1 cellular context compared by ENCODE assay signal in genomic region chr10:31031666-31032514, GRCh38.
TF ChIP-seq lines count a peak whose summit lies in the region.

A gene with protein sequence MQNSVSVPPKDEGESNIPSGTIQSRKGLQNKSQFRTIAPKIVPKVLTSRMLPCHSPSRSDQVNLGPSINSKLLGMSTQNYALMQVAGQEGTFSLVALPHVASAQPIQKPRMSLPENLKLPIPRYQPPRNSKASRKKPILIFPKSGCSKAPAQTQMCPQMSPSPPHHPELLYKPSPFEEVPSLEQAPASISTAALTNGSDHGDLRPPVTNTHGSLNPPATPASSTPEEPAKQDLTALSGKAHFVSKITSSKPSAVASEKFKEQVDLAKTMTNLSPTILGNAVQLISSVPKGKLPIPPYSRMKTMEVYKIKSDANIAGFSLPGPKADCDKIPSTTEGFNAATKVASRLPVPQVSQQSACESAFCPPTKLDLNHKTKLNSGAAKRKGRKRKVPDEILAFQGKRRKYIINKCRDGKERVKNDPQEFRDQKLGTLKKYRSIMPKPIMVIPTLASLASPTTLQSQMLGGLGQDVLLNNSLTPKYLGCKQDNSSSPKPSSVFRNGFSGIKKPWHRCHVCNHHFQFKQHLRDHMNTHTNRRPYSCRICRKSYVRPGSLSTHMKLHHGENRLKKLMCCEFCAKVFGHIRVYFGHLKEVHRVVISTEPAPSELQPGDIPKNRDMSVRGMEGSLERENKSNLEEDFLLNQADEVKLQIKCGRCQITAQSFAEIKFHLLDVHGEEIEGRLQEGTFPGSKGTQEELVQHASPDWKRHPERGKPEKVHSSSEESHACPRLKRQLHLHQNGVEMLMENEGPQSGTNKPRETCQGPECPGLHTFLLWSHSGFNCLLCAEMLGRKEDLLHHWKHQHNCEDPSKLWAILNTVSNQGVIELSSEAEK (minus strand): TSS chr10:31031865. CDS start chr10:30877034, 154,831 bp downstream.

TF ChIP-seq in K562, 482 proteins besides CTCF, POLR2A, EP300 and RAD21 (continued from another document and continues in another):
- TF ChIP-seq ZNF165 (CRISPR knock-in tag; IDR thresholded peaks at IDR 0.05; ENCODE audit: borderline replicate concordance) (0 out of 2 replicates have a peak, but pooled peaks have one; percentile 20), MCM5 (IDR thresholded peaks at IDR 0.05; ENCODE audit: low read depth) (no peak), LEF1 (IDR thresholded peaks at IDR 0.05) (no peak; the same call in 1 of the 2 replicates), HOXB6 (CRISPR knock-in tag; IDR thresholded peaks at IDR 0.05; ENCODE audit: borderline replicate concordance) (no peak), TCF7 (IDR thresholded peaks at IDR 0.05; ENCODE audit: borderline replicate concordance) (no peak), NR0B1 (IDR thresholded peaks at IDR 0.05; ENCODE audit: partially characterized antibody) (no peak), COPS2 (conservative IDR thresholded peaks at IDR 0.05) (no peak), PHTF2 (CRISPR knock-in tag; IDR thresholded peaks at IDR 0.05) (no peak), TEAD1 (CRISPR knock-in tag; IDR thresholded peaks at IDR 0.05) (no peak), DMBX1 (CRISPR knock-in tag; IDR thresholded peaks at IDR 0.05; ENCODE audit: borderline replicate concordance) (peak; percentile 71; the same call in 1 of the 2 replicates), HLTF (IDR thresholded peaks at IDR 0.05) (no peak), NR1H2 (CRISPR knock-in tag; IDR thresholded peaks at IDR 0.05) (no peak), ZNF830 (CRISPR knock-in tag; IDR thresholded peaks at IDR 0.05) (no peak), HEY1 (CRISPR knock-in tag; IDR thresholded peaks at IDR 0.05; ENCODE audit: borderline replicate concordance) (no peak), PTRF (tag; IDR thresholded peaks at IDR 0.05) (no peak), CHCHD3 (CRISPR knock-in tag; IDR thresholded peaks at IDR 0.05) (no peak), ZNF764 (CRISPR knock-in tag; IDR thresholded peaks at IDR 0.05; ENCODE audit: low read depth) (no peak), BCOR (IDR thresholded peaks at IDR 0.05) (no peak), CCNT2 (IDR thresholded peaks at IDR 0.05; ENCODE audit: borderline replicate concordance, extremely low read depth, insufficient read length, low read depth, low read length) (peak; percentile 72), STAT6 (CRISPR knock-in tag; IDR thresholded peaks at IDR 0.05) (no peak), EHMT2 (IDR thresholded peaks at IDR 0.05) (no peak), ARID2 (IDR thresholded peaks at IDR 0.05) (no peak), ZNF511 (CRISPR knock-in tag; IDR thresholded peaks at IDR 0.05) (no peak), RFX1 (IDR thresholded peaks at IDR 0.05) (no peak), KLF16 (IDR thresholded peaks at IDR 0.05) (peak; percentile 38; the same call in 1 of the 2 replicates), ARHGAP35 (IDR thresholded peaks at IDR 0.05; ENCODE audit: partially characterized antibody) (no peak), ELF1 (tag; IDR thresholded peaks at IDR 0.05) (no peak), PHB2 (IDR thresholded peaks at IDR 0.05; ENCODE audit: low read depth) (no peak), ZNF124 (CRISPR knock-in tag; IDR thresholded peaks at IDR 0.05) (no peak), MAFG (tag; conservative IDR thresholded peaks at IDR 0.05) (no peak), ZSCAN29 (IDR thresholded peaks at IDR 0.05) (no peak), SUPT5H (IDR thresholded peaks at IDR 0.05) (peak; percentile 79), ZNF277 (CRISPR knock-in tag; IDR thresholded peaks at IDR 0.05; ENCODE audit: borderline replicate concordance) (no peak), TAF7 (tag; IDR thresholded peaks at IDR 0.05) (no peak), TCFL5 (CRISPR knock-in tag; conservative IDR thresholded peaks at IDR 0.05) (no peak), GTF2F1 (IDR thresholded peaks at IDR 0.05; ENCODE audit: low read depth, low read length) (no peak; the same call in 1 of the 2 replicates), YY1 (IDR thresholded peaks at IDR 0.05; ENCODE audit: borderline replicate concordance in 1 of 3, control insufficient read depth in 1 of 3, extremely low read depth in 1 of 3, insufficient read depth in 3 of 3, insufficient read length in 1 of 3, insufficient replicate concordance in 2 of 3, low read depth in 1 of 3, low read length in 2 of 3) (peak in 1 of 3 experiments; percentile 8), POLR2H (tag; IDR thresholded peaks at IDR 0.05; ENCODE audit: low read depth) (no peak), SP2 (IDR thresholded peaks at IDR 0.05; ENCODE audit: extremely low read depth, low read depth, low read length, poor library complexity, severe bottlenecking) (no peak), IRF9 (tag; IDR thresholded peaks at IDR 0.05) (no peak), SPI1 (IDR thresholded peaks at IDR 0.05; ENCODE audit: borderline replicate concordance, low read depth, low read length) (no peak), ZBTB8A (IDR thresholded peaks at IDR 0.05; ENCODE audit: partially characterized antibody) (no peak), HNRNPUL1 (IDR thresholded peaks at IDR 0.05; ENCODE audit: low read length) (no peak), NONO (IDR thresholded peaks at IDR 0.05; ENCODE audit: low read depth in 2 of 2, low read length in 1 of 2) (peak in 1 of 2 experiments; percentile 20; a peak in 2 of 4 replicates), RBM14 (IDR thresholded peaks at IDR 0.05; ENCODE audit: borderline replicate concordance, insufficient read depth, low read depth, low read length) (no peak), PCBP2 (IDR thresholded peaks at IDR 0.05; ENCODE audit: low read depth, low read length, poor library complexity, severe bottlenecking) (no peak), CAMTA2 (CRISPR knock-in tag; conservative IDR thresholded peaks at IDR 0.05) (no peak), MTF1 (CRISPR knock-in tag; IDR thresholded peaks at IDR 0.05; ENCODE audit: borderline replicate concordance) (no peak), ZEB2 (IDR thresholded peaks at IDR 0.05) (no peak), HNRNPLL (IDR thresholded peaks at IDR 0.05; ENCODE audit: low read depth, low read length, poor library complexity, severe bottlenecking) (peak; percentile 39), FOXO4 (CRISPR knock-in tag; IDR thresholded peaks at IDR 0.05) (no peak), ZNF644 (tag; IDR thresholded peaks at IDR 0.05; ENCODE audit: low read depth) (peak; percentile 62; the same call in 1 of the 2 replicates), HIVEP1 (CRISPR knock-in tag; IDR thresholded peaks at IDR 0.05) (0 out of 2 replicates have a peak, but pooled peaks have one; percentile 37), ZNF175 (CRISPR knock-in tag; IDR thresholded peaks at IDR 0.05; ENCODE audit: low read depth) (peak; percentile 58; the same call in 1 of the 2 replicates), ZNF431 (CRISPR knock-in tag; IDR thresholded peaks at IDR 0.05) (no peak)
- TF ChIP-seq, protein P1, sequence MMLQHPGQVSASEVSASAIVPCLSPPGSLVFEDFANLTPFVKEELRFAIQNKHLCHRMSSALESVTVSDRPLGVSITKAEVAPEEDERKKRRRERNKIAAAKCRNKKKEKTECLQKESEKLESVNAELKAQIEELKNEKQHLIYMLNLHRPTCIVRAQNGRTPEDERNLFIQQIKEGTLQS (IDR thresholded peaks at IDR 0.05), result peak; percentile 94
- TF ChIP-seq, protein P1 (CRISPR knock-in tag; conservative IDR thresholded peaks at IDR 0.05), result peak; percentile 83; the same call in 1 of the 2 replicates
- TF ChIP-seq, protein P2, sequence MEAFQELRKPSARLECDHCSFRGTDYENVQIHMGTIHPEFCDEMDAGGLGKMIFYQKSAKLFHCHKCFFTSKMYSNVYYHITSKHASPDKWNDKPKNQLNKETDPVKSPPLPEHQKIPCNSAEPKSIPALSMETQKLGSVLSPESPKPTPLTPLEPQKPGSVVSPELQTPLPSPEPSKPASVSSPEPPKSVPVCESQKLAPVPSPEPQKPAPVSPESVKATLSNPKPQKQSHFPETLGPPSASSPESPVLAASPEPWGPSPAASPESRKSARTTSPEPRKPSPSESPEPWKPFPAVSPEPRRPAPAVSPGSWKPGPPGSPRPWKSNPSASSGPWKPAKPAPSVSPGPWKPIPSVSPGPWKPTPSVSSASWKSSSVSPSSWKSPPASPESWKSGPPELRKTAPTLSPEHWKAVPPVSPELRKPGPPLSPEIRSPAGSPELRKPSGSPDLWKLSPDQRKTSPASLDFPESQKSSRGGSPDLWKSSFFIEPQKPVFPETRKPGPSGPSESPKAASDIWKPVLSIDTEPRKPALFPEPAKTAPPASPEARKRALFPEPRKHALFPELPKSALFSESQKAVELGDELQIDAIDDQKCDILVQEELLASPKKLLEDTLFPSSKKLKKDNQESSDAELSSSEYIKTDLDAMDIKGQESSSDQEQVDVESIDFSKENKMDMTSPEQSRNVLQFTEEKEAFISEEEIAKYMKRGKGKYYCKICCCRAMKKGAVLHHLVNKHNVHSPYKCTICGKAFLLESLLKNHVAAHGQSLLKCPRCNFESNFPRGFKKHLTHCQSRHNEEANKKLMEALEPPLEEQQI (IDR thresholded peaks at IDR 0.05), result no peak
- TF ChIP-seq, protein P3, sequence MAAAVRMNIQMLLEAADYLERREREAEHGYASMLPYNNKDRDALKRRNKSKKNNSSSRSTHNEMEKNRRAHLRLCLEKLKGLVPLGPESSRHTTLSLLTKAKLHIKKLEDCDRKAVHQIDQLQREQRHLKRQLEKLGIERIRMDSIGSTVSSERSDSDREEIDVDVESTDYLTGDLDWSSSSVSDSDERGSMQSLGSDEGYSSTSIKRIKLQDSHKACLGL (CRISPR knock-in tag; IDR thresholded peaks at IDR 0.05; ENCODE audit: borderline replicate concordance, poor library complexity, severe bottlenecking), result no peak
